18 cellular contexts compared by ENCODE assay signal in genomic region chr7:122752583-122752982, GRCh38. TPM values are rescaled to one million over a fixed set of nuclear protein-coding genes. Genes with fewer than 3 reads are reported as not detected.
"Had no signal": no experiment of that assay in that cellular context is flagged by ENCODE, and none has a peak within 500 bp of the region (broad histone marks: within the 10 kb centered on the region; RNA-seq: fewer than 3 reads in every experiment).

No MANE protein-coding gene starts in this region.

- DNase-seq: IMR-90, Karpas-422, KG1, MG63, NCI-H1092 treated with DMSO at 0.1 percent for 48 hours, NCI-H1436, NCI-H187, NCI-H2029, NCI-H2081 treated with DMSO at 0.1 percent for 48 hours, NCI-H2171, NCI-H226, NCI-H446, NCI-H510A, NCI-H774, SHP77, SK-N-SH had no signal

- H3K27me3 ChIP-seq: MG63 had no signal

- H3K4me3 ChIP-seq: MG63 had no signal

- H3K36me3 ChIP-seq: MG63 had no signal

- H3K27ac ChIP-seq: RWPE1 had no signal

- H3K9me3 ChIP-seq: MG63, SK-N-SH had no signal

- H3K4me2 ChIP-seq: SK-N-SH had no signal

- H3K9me2 ChIP-seq: SK-N-SH had no signal

RNA-seq across cellular contexts. Expression of gene RNF148, which starts 49.9 kb away (rescaled TPM):
- total RNA-seq: IMR-90 had no signal
- polyA plus RNA-seq: IMR-90, SK-N-SH had no signal

RNA-seq across cellular contexts. Expression of gene RNF133, which starts 53.7 kb away (rescaled TPM):
- total RNA-seq: HT-29, IMR-90 had no signal
- polyA plus RNA-seq: IMR-90 had no signal
